ENCODE assay signal across 8 cellular contexts in the genomic region with DNA sequence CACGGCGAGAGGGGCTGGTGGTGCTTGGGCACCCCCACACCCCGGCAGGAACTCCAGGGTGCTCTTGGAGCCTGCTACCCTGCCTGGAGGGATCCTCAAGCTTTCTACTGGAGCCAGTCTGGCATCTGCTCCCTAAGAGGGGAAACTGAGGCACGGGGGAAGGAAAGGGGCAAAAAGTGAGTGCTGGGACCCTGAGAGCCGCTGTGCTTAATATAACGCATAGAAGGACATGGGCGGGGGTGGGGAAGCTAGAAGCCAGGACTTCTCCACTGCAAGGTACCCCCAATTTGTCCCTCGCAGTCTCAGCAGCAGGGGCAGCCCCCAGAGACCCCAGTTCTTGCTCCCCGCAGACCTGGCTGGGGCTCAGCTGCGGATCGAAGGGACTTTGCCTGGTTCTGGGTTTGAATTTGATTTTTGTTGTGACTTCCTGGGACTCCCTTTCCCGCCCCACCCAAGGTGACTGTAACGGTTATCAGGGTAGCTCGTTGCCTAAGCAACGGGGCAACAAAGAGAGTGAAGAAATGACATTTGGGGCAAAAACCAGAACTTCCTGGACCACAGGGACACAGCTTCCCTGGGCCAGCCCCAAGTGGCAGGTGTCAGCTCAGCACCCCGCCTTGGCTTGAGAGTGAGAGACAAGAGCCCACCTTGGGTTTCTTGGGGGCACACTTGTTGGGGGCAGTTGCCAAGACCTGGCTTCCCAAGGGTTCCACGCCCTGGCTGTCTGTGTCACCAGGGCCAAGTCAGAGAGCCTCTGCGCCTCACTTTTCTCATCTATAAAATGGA. TPM values are rescaled to one million over a fixed set of nuclear protein-coding genes. Genes with fewer than 3 reads are reported as not detected.
DNase-seq lines count a peak whose midpoint lies in the region; ATAC-seq and TF ChIP-seq lines count a peak whose summit lies in the region.

No MANE protein-coding gene starts in this region.

- DNase-seq in ACHN (peak; percentile 20), HUDEP-2 (lab: John Stamatoyannopoulos, UW; ENCODE audit: unreplicated experiment in 76 of 76) (peak in 71 of 76 experiments; percentile 29 to 89 (median 71)), dorsolateral prefrontal cortex (no peak), type B pancreatic cell (ENCODE audit: extremely low spot score, unreplicated experiment) (no peak), COLO668 (lab: John Stamatoyannopoulos, UW; ENCODE audit: unreplicated experiment) (no peak)
- DNase-seq in activated CD4-positive, CD25-positive, alpha-beta regulatory T cell treated with anti-CD3 and anti-CD28 coated beads, Interleukin-2, amount 50 U/mL, for 16 hours (ENCODE audit: low read depth, low spot score), result peak; percentile 64

- H3K4me3 ChIP-seq in dorsolateral prefrontal cortex (peak overlapping the region; percentile 26 to 77 (median 61)), muscle layer of colon (ENCODE audit: low read depth in 1 of 2, low read length in 2 of 2) (peak overlapping the region; percentile 17 to 77)

- H3K27ac ChIP-seq in dorsolateral prefrontal cortex (peak overlapping the region in 58 of 59 donors; percentile 12 to 90 (median 81)), muscle layer of colon (ENCODE audit: low read depth, low read length) (peak overlapping the region; percentile 72)

- H3K27ac Mint-ChIP-seq in type B pancreatic cell, result peak overlapping the region; percentile 87

- H3K36me3 Mint-ChIP-seq in type B pancreatic cell, result no peaks in the 10 kb centered on the region

- H3K27me3 ChIP-seq in dorsolateral prefrontal cortex (peaks cover 0 to 5% (median 0%) of the 10 kb centered on the region in 45 donors), muscle layer of colon (ENCODE audit: control insufficient read depth in 1 of 2, insufficient read depth in 2 of 2, low read length in 2 of 2) (no peaks in the 10 kb centered on the region)

- peaks cover 25% of the 10 kb centered on the region for H3K4me1 Mint-ChIP-seq in type B pancreatic cell (ENCODE audit: unreplicated experiment)

- H3K27me3 Mint-ChIP-seq in type B pancreatic cell, result peaks cover 4% of the 10 kb centered on the region

- H3K9ac ChIP-seq in muscle layer of colon (ENCODE audit: low read length), result peak overlapping the region; percentile 65

- peaks cover 43% of the 10 kb centered on the region for H3K4me1 ChIP-seq in muscle layer of colon (ENCODE audit: insufficient read depth, low read length)

- intact Hi-C loops in dorsolateral prefrontal cortex (cut with DNase I), result no loop called here

- peak overlapping the region; percentile 75 for H3K4me3 Mint-ChIP-seq in type B pancreatic cell

- no peaks in the 10 kb centered on the region for H3K9me3 Mint-ChIP-seq in type B pancreatic cell

- no peaks in the 10 kb centered on the region for H3K9me3 ChIP-seq in muscle layer of colon (ENCODE audit: low read length)

- H3K36me3 ChIP-seq in muscle layer of colon (ENCODE audit: insufficient read depth, low read length), result no peaks in the 10 kb centered on the region

- in situ Hi-C loops in ACHN (cut with HindIII; ENCODE audit: low pct_ligation_motif_present, low pct_unique_long_range_greater_than_20kb, low sequenced_read_pairs), result no loop called here

- ATAC-seq in GM18502 (IDR thresholded peaks at IDR 0.05; ENCODE audit: poor library complexity, unreplicated experiment), result no peak

- TF ChIP-seq CTCF in dorsolateral prefrontal cortex (IDR thresholded peaks at IDR 0.05 in 54 of 56, conservative IDR thresholded peaks at IDR 0.05 in 2 of 56; ENCODE audit: low read depth in 1 of 56, partially characterized antibody in 56 of 56), result no peak
- no peak for TF ChIP-seq CTCF in type B pancreatic cell (conservative IDR thresholded peaks at IDR 0.05)

RNA-seq across cellular contexts. Expression of gene ADGRE5, which starts 0.6 kb away (rescaled TPM):
- total RNA-seq in dorsolateral prefrontal cortex (10 to 100 TPM in 67 of 120 experiments, 1 to 10 TPM in 53; 3.9 to 39.0 (median 10.7) TPM), type B pancreatic cell (ENCODE audit: low replicate concordance) (4.9 and 14.3 TPM in 2 replicates)

RNA-seq across cellular contexts. Expression of gene DDX39A, which starts 37.3 kb away (rescaled TPM):
- total RNA-seq in dorsolateral prefrontal cortex, result 10 to 100 TPM; 17.5 to 45.6 (median 29.1) TPM
- total RNA-seq in type B pancreatic cell (ENCODE audit: low replicate concordance), result 71.9 and 84.3 TPM in 2 replicates

RNA-seq across cellular contexts. Expression of gene PKN1, which starts 51.2 kb away (rescaled TPM):
- total RNA-seq in dorsolateral prefrontal cortex (100 to 1,000 TPM in 6 of 120 experiments, 10 to 100 TPM in 114; 45.9 to 129 (median 73.3) TPM), type B pancreatic cell (ENCODE audit: low replicate concordance) (63.1 and 85.3 TPM in 2 replicates)

Comparison
In these comparisons a context has a peak if more than half of its experiments do, and no peak if none do; other contexts are left out.
1. DNase-seq: peak in ACHN (single experiment), HUDEP-2 (71 of 76) and activated CD4-positive, CD25-positive, alpha-beta regulatory T cell treated with anti-CD3 and anti-CD28 coated beads, Interleukin-2, amount 50 U/mL, for 16 hours (single experiment); none in dorsolateral prefrontal cortex (0 of 10), type B pancreatic cell (single experiment) and COLO668 (single experiment).